Comparison of ENCODE assay signal across 17 cellular contexts in genomic region chr1:222243902-222244301, GRCh38.
A peak's percentile ranks its signal among the peaks of the same experiment; 100 is the strongest.
DNase-seq lines count a peak whose midpoint lies in the region; TF ChIP-seq lines count a peak whose summit lies in the region.
"Had no signal": no experiment of that assay in that cellular context is flagged by ENCODE, and none has a peak within 500 bp of the region (broad histone marks: within the 10 kb centered on the region; RNA-seq: fewer than 3 reads in every experiment).

No MANE protein-coding gene starts in this region.

- peaks cover 31% of the 10 kb centered on the region for H3K4me1 ChIP-seq in mammary epithelial cell (ENCODE audit: insufficient read depth, low read length)

- H3K4me1 Mint-ChIP-seq in activated naive CD4-positive, alpha-beta T cell treated with anti-CD3 and anti-CD28 coated beads for 36 hours (ENCODE audit: low read depth) = peaks cover 9% of the 10 kb centered on the region
- H3K4me1 Mint-ChIP-seq: stimulated activated naive CD8-positive, alpha-beta T cell treated with anti-CD3 and anti-CD28 coated beads, Interleukin-15, amount 100 ng/mL, for 72 hours had no signal

- H4K20me1 ChIP-seq in mammary epithelial cell (ENCODE audit: insufficient read depth, low read length) = no peaks in the 10 kb centered on the region

- no TSS peak for BruUV-seq in mammary epithelial cell (replicated peaks; lab: Mats Ljungman, UMichigan)

- H3K36me3 ChIP-seq in mammary epithelial cell (ENCODE audit: insufficient read depth, low read length) = no peaks in the 10 kb centered on the region
- H3K36me3 ChIP-seq: neutrophil had no signal

- peak overlapping the region; percentile 27 for H3K27ac ChIP-seq in mammary epithelial cell (ENCODE audit: insufficient read depth, low read depth, low read length)
- H3K27ac ChIP-seq: neutrophil had no signal

- H2AFZ ChIP-seq in mammary epithelial cell (ENCODE audit: low read depth, low read length) = no peak overlapping the region

- no peak for TF ChIP-seq CTCF in mammary epithelial cell (conservative IDR thresholded peaks at IDR 0.05 in 1 of 2, IDR thresholded peaks at IDR 0.05 in 1 of 2; ENCODE audit: extremely low read depth in 1 of 2, insufficient read depth in 1 of 2, low read depth in 1 of 2, low read length in 2 of 2)

- no peak overlapping the region for H3K27ac Mint-ChIP-seq in activated naive CD4-positive, alpha-beta T cell treated with anti-CD3 and anti-CD28 coated beads for 36 hours
- H3K27ac Mint-ChIP-seq: activated naive CD8-positive, alpha-beta T cell; CD4-positive, alpha-beta T cell; stimulated activated naive CD8-positive, alpha-beta T cell treated with anti-CD3 and anti-CD28 coated beads, Interleukin-15, amount 100 ng/mL, for 72 hours had no signal

- no peaks in the 10 kb centered on the region for H3K27me3 Mint-ChIP-seq in activated naive CD4-positive, alpha-beta T cell treated with anti-CD3 and anti-CD28 coated beads for 36 hours (ENCODE audit: low read depth)
- H3K27me3 Mint-ChIP-seq: CD4-positive, alpha-beta T cell; stimulated activated naive CD8-positive, alpha-beta T cell treated with anti-CD3 and anti-CD28 coated beads, Interleukin-15, amount 100 ng/mL, for 72 hours had no signal

- CTCF ChIA-PET in activated naive CD4-positive, alpha-beta T cell treated with anti-CD3 and anti-CD28 coated beads for 36 hours (lab: Charles Lee) = no interaction called here
- CTCF ChIA-PET in mammary epithelial cell (lab: Charles Lee; ENCODE audit: low non-redundant PET) = no interaction called here

- in situ Hi-C loops in mammary epithelial cell (cut with MboI; ENCODE audit: low sequenced_read_pairs in 2 of 2) = no loop called here

- no peak overlapping the region for H3K4me3 Mint-ChIP-seq in activated naive CD4-positive, alpha-beta T cell treated with anti-CD3 and anti-CD28 coated beads for 36 hours
- H3K4me3 Mint-ChIP-seq: activated naive CD8-positive, alpha-beta T cell; CD4-positive, alpha-beta T cell; stimulated activated naive CD8-positive, alpha-beta T cell treated with anti-CD3 and anti-CD28 coated beads, Interleukin-15, amount 100 ng/mL, for 72 hours had no signal

- H3K4me3 ChIP-seq in mammary epithelial cell (replicated peaks in 1 of 3; ENCODE audit: insufficient read depth in 1 of 3, low read depth in 2 of 3, low read length in 3 of 3) = no peak overlapping the region

- intact Hi-C loops in activated naive CD4-positive, alpha-beta T cell treated with anti-CD3 and anti-CD28 coated beads for 36 hours (cut with micrococcal nuclease) = no loop called here
- intact Hi-C loops in mammary epithelial cell (cut with micrococcal nuclease) = no loop called here

- no peaks in the 10 kb centered on the region for H3K36me3 Mint-ChIP-seq in activated naive CD4-positive, alpha-beta T cell treated with anti-CD3 and anti-CD28 coated beads for 36 hours (ENCODE audit: low read depth)

- dilution Hi-C loops in mammary epithelial cell (cut with HindIII; ENCODE audit: low sequenced_read_pairs) = no loop called here

- WGBS in mammary epithelial cell (ENCODE audit: low coverage, missing lambda C conversion rate) = 35% methylated on average over 2 of the region's 2 CpGs

- H3K9me3 ChIP-seq in mammary epithelial cell (replicated peaks; ENCODE audit: insufficient read depth, low read length) = no peaks in the 10 kb centered on the region
- H3K9me3 ChIP-seq: neutrophil had no signal

- H3K79me2 ChIP-seq in mammary epithelial cell (ENCODE audit: insufficient read depth, low read length) = no peaks in the 10 kb centered on the region

- H3K9ac ChIP-seq in mammary epithelial cell (ENCODE audit: insufficient read depth, low read length) = no peak overlapping the region

- no peaks in the 10 kb centered on the region for H3K9me3 Mint-ChIP-seq in activated naive CD4-positive, alpha-beta T cell treated with anti-CD3 and anti-CD28 coated beads for 36 hours
- H3K9me3 Mint-ChIP-seq: CD4-positive, alpha-beta T cell; stimulated activated naive CD8-positive, alpha-beta T cell treated with anti-CD3 and anti-CD28 coated beads, Interleukin-15, amount 100 ng/mL, for 72 hours had no signal

- H3K4me2 ChIP-seq in mammary epithelial cell (ENCODE audit: insufficient read depth, low read depth, low read length) = no peak overlapping the region

- peak; percentile 23 for DNase-seq in activated naive CD4-positive, alpha-beta T cell treated with anti-CD3 and anti-CD28 coated beads for 36 hours
- DNase-seq in activated naive CD4-positive, alpha-beta T cell treated with anti-CD3 and anti-CD28 coated beads, Interleukin-2, amount 50 U/mL, for 16 hours = no peak
- DNase-seq in NCI-H1436 treated with DMSO at 0.1 percent for 48 hours (lab: John Stamatoyannopoulos, UW) (peak; percentile 88), mammary epithelial cell (peak; percentile 90), renal cortical epithelial cell (ENCODE audit: low read depth) (peak; percentile 18), GM19238 (ENCODE audit: insufficient read length, low spot score) (no peak), SHP77 (lab: John Stamatoyannopoulos, UW) (no peak), NCI-H1105 treated with DMSO at 0.1 percent for 48 hours (lab: John Stamatoyannopoulos, UW) (no peak)
- DNase-seq: activated T-cell treated with anti-CD3 and anti-CD28 coated beads, Interleukin-2, amount 50 U/mL, for 1 hour; CD4-positive, alpha-beta T cell; EL; Kasumi-1; left colon; NCI-H510A treated with DMSO at 0.1 percent for 48 hours; stimulated activated naive CD8-positive, alpha-beta T cell treated with anti-CD3 and anti-CD28 coated beads, Interleukin-15, amount 100 ng/mL, for 72 hours had no signal

- H3K27me3 ChIP-seq in mammary epithelial cell (ENCODE audit: insufficient read depth, low read length) = no peaks in the 10 kb centered on the region
- H3K27me3 ChIP-seq: neutrophil had no signal

Comparison
In these comparisons a context has a peak if more than half of its experiments do, and no peak if none do; other contexts are left out.
1. DNase-seq: peak in activated naive CD4-positive, alpha-beta T cell treated with anti-CD3 and anti-CD28 coated beads for 36 hours (single experiment), NCI-H1436 treated with DMSO at 0.1 percent for 48 hours (single experiment), mammary epithelial cell (single experiment) and renal cortical epithelial cell (single experiment); none in activated naive CD4-positive, alpha-beta T cell treated with anti-CD3 and anti-CD28 coated beads, Interleukin-2, amount 50 U/mL, for 16 hours (single experiment), GM19238 (single experiment), SHP77 (0 of 2) and NCI-H1105 treated with DMSO at 0.1 percent for 48 hours (single experiment).